10 cellular contexts compared by ENCODE assay signal in the genomic region with DNA sequence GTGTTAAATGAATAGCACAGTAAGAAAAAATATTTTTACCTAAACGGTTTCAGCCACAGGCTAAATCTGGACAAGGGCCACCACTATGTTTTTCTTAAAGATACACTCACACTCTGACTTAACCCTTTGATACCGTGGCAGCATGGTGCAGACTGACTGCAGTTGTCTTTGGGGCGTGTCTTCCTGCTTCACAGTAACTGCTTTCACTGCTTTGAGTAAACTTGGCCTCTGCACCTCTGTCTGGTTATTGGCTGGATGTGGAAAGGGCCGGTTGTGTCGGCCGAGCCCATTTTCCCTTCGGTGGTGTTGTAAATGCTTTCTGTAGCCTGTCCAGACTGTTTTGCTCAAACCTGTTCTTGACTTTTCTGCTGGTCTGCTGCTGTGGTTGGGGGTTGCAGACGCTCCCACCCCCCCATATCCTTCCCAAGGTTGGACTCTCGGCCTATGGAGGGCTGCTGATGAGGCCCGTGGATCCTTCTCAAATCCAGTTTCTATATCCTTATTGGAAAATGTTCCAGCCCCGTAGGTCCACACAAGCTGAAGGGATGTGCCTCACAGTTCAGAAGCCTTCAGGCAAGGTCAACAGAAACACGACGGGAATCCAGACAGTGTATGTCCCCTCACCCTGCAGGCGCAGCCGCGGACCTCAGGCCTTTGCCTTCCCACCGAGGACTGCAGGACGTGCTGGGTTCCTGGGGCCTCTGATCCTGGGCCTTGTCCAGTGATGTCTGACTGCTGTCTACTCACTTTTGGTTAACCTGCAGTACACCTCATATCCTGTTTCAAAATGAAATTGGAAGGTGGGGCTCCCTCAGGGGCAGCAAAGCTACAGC.
A peak's percentile ranks its signal among the peaks of the same experiment; 100 is the strongest.
DNase-seq lines count a peak whose midpoint lies in the region; ATAC-seq and TF ChIP-seq lines count a peak whose summit lies in the region.
"Had no signal": no experiment of that assay in that cellular context is flagged by ENCODE, and none has a peak within 500 bp of the region (broad histone marks: within the 10 kb centered on the region; RNA-seq: fewer than 3 reads in every experiment).

No MANE protein-coding gene starts in this region.

- 71% methylated on average over 14 of the region's 18 CpGs for WGBS in mammary epithelial cell (ENCODE audit: low coverage, missing lambda C conversion rate)

- no peak overlapping the region for H3K4me3 ChIP-seq in mammary epithelial cell (replicated peaks in 1 of 3; ENCODE audit: insufficient read depth in 1 of 3, low read depth in 2 of 3, low read length in 3 of 3)

- ATAC-seq in HG02798 (IDR thresholded peaks at IDR 0.05; ENCODE audit: poor library complexity, unreplicated experiment): peak; percentile 87
- ATAC-seq in activated CD4-positive, CD25-positive, alpha-beta regulatory T cell treated with anti-CD3 and anti-CD28 coated beads, Interleukin-2, amount 50 U/mL, for 24 hours: no peak

- H3K27ac ChIP-seq in mammary epithelial cell (ENCODE audit: insufficient read depth, low read depth, low read length): no peak overlapping the region

- no peak overlapping the region for H3K9ac ChIP-seq in mammary epithelial cell (ENCODE audit: insufficient read depth, low read length)

- H2AFZ ChIP-seq in mammary epithelial cell (ENCODE audit: low read depth, low read length): no peak overlapping the region

- H3K4me2 ChIP-seq in mammary epithelial cell (ENCODE audit: insufficient read depth, low read depth, low read length): no peak overlapping the region

- in situ Hi-C loops in GM13976 (cut with MboI; ENCODE audit: low sequenced_read_pairs, unreplicated experiment) (no loop called here), mammary epithelial cell (cut with MboI; ENCODE audit: low sequenced_read_pairs in 2 of 2) (no loop called here)

- CTCF ChIA-PET in mammary epithelial cell (lab: Charles Lee; ENCODE audit: low non-redundant PET): no interaction called here

- H4K20me1 ChIP-seq in mammary epithelial cell (ENCODE audit: insufficient read depth, low read length): no peaks in the 10 kb centered on the region

- H3K36me3 ChIP-seq in mammary epithelial cell (ENCODE audit: insufficient read depth, low read length): no peaks in the 10 kb centered on the region

- H3K27me3 ChIP-seq in mammary epithelial cell (ENCODE audit: insufficient read depth, low read length): no peaks in the 10 kb centered on the region

- no peaks in the 10 kb centered on the region for H3K79me2 ChIP-seq in mammary epithelial cell (ENCODE audit: insufficient read depth, low read length)

- H3K9me3 ChIP-seq in mammary epithelial cell (replicated peaks; ENCODE audit: insufficient read depth, low read length): no peaks in the 10 kb centered on the region

- dilution Hi-C loops in mammary epithelial cell (cut with HindIII; ENCODE audit: low sequenced_read_pairs): no loop called here

- no TSS peak for BruUV-seq in mammary epithelial cell (replicated peaks; lab: Mats Ljungman, UMichigan)

- H3K4me1 ChIP-seq in mammary epithelial cell (ENCODE audit: insufficient read depth, low read length): no peaks in the 10 kb centered on the region

- intact Hi-C loops in mammary epithelial cell (cut with micrococcal nuclease): no loop called here

- peak; percentile 37 for DNase-seq in GM13976 (ENCODE audit: low spot score)
- DNase-seq in mammary epithelial cell: peak; percentile 48
- DNase-seq in medulla oblongata (ENCODE audit: extremely low spot score): peak; percentile 33
- DNase-seq in DMS153 (lab: John Stamatoyannopoulos, UW): no peak
- DNase-seq in SIG-M5 (lab: John Stamatoyannopoulos, UW): no peak
- DNase-seq in central memory CD4-positive, alpha-beta T cell: no peak
- DNase-seq: CD4-positive, CD25-positive, alpha-beta regulatory T cell; NCI-H1417 had no signal

- no peak for TF ChIP-seq CTCF in GM13976 (IDR thresholded peaks at IDR 0.05; ENCODE audit: borderline replicate concordance, control extremely low read depth, extremely low read depth, insufficient read depth, missing control alignments)
- no peak for TF ChIP-seq CTCF in mammary epithelial cell (conservative IDR thresholded peaks at IDR 0.05 in 1 of 2, IDR thresholded peaks at IDR 0.05 in 1 of 2; ENCODE audit: extremely low read depth in 1 of 2, insufficient read depth in 1 of 2, low read depth in 1 of 2, low read length in 2 of 2)

Comparison
In these comparisons a context has a peak if more than half of its experiments do, and no peak if none do; other contexts are left out.
1. DNase-seq: peak in GM13976 (single experiment), mammary epithelial cell (single experiment) and medulla oblongata (single experiment); none in DMS153 (single experiment), SIG-M5 (single experiment) and central memory CD4-positive, alpha-beta T cell (single experiment).